ENCODE assay signal across 16 cellular contexts in genomic region chr13:102658678-102659077, GRCh38. TPM values are rescaled to one million over a fixed set of nuclear protein-coding genes. Genes with fewer than 3 reads are reported as not detected.
"Had no signal": no experiment of that assay in that cellular context is flagged by ENCODE, and none has a peak within 500 bp of the region (broad histone marks: within the 10 kb centered on the region; RNA-seq: fewer than 3 reads in every experiment).

No MANE protein-coding gene starts in this region.

- H3K4me1 ChIP-seq: parathyroid adenoma, stomach, uterus had no signal

- H3K36me3 ChIP-seq: uterus had no signal

- FAIRE-seq: small intestine had no signal

- H3K9me3 ChIP-seq: stomach, uterus had no signal

- H3K79me2 ChIP-seq: parathyroid adenoma had no signal

- H3K4me3 ChIP-seq: stomach, uterus had no signal

- H2AFZ ChIP-seq: parathyroid adenoma had no signal

- H3K9ac ChIP-seq: parathyroid adenoma had no signal

- DNase-seq: activated B cell treated with CpG ODN at 0.5 μM for 24 hours; activated CD4-positive, alpha-beta T cell treated with anti-CD3 and anti-CD28 coated beads, Interleukin-2, amount 10 ng/mL, durations not matched to agents 24 days and 14 days; amygdala; brain microvascular endothelial cell; cerebellar nuclear complex; hypothalamus; left colon; small intestine; stomach; T-cell; uterus had no signal

- H3K27ac ChIP-seq: brain microvascular endothelial cell, parathyroid adenoma, stomach, uterus had no signal

- H3K27me3 ChIP-seq: brain microvascular endothelial cell, stomach, uterus had no signal

RNA-seq across cellular contexts. Expression of gene METTL21C, which starts 36.2 kb away (rescaled TPM):
- total RNA-seq: activated B cell treated with CpG ODN at 0.5 μM for 24 hours; activated CD4-positive, alpha-beta T cell treated with anti-CD3 and anti-CD28 coated beads, Interleukin-2, amount 10 ng/mL, durations not matched to agents 24 days and 14 days; activated T-helper 2 cell treated with anti-CD3 and anti-CD28 coated beads, Interferon-gamma antibody, Interleukin-2, Interleukin-4, amounts not matched to agents 10 μg/mL and 5 μg/mL and 100 μg/mL, durations not matched to agents 14 hours and 24 hours and 36 hours; epithelial cell of proximal tubule; glomerular endothelial cell; left colon; neural crest cell; stomach; T-cell had no signal
- polyA plus RNA-seq: small intestine, stomach had no signal
